In the genomic region with DNA sequence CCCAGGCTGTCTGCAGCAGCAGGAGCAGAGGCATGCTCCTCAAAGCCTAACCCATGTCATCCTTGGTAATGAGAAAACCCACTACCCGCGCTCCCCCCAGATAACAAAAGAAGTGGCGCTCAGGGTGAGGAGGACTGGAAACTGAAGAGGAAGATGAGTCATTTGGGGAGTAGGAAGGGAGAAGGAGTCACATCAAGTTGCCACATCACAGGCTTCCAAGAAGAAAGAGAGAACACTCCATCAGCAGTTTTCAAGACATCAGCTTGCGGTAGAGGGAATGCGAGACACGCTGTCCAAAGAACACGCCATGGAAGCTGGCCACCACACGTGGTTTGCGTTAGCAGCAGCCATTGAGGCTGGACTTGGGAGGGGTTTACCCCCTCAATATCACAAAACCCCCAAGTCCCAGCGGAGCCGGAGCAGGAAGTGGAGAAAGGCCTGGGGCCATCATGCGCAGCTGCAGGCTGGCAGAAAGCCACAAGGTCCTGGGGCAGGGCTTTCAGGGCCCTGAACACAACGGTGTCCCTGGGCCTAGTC, we compare ENCODE assay signal across 8 cellular contexts. TPM values are rescaled to one million over a fixed set of nuclear protein-coding genes. Genes with fewer than 3 reads are reported as not detected.
A peak's percentile ranks its signal among the peaks of the same experiment; 100 is the strongest.
DNase-seq lines count a peak whose midpoint lies in the region; ATAC-seq and TF ChIP-seq lines count a peak whose summit lies in the region.

No MANE protein-coding gene starts in this region.

- no peak for TF ChIP-seq CTCF in fibroblast of the aortic adventitia (IDR thresholded peaks at IDR 0.05; ENCODE audit: insufficient read depth, low read length)
- TF ChIP-seq CTCF in OCI-LY7 (conservative IDR thresholded peaks at IDR 0.05; ENCODE audit: low read length), result no peak

- no peaks in the 10 kb centered on the region for H3K79me2 ChIP-seq in OCI-LY7 (ENCODE audit: insufficient read depth, low read depth, low read length)

- peak; percentile 93 for ATAC-seq in sciatic nerve
- no peak for ATAC-seq in activated CD4-positive, CD25-positive, alpha-beta regulatory T cell treated with anti-CD3 and anti-CD28 coated beads, Interleukin-2, amount 50 U/mL, for 24 hours
- ATAC-seq in GM18873 (IDR thresholded peaks at IDR 0.05; ENCODE audit: low FRiP score, unreplicated experiment), result no peak

- no peak overlapping the region for H3K4me3 ChIP-seq in fibroblast of the aortic adventitia (ENCODE audit: low read depth, low read length)
- no peak overlapping the region for H3K4me3 ChIP-seq in OCI-LY7 (ENCODE audit: low read depth, low read length, poor library complexity, severe bottlenecking)

- H3K36me3 ChIP-seq in OCI-LY7 (ENCODE audit: insufficient read depth, low read length), result no peaks in the 10 kb centered on the region

- DNase-seq in GOT3 (lab: John Stamatoyannopoulos, UW), result peak; percentile 69
- peak; percentile 45 for DNase-seq in SKM-1 (lab: John Stamatoyannopoulos, UW; ENCODE audit: unreplicated experiment)
- DNase-seq in fibroblast of the aortic adventitia (ENCODE audit: low read depth), result peak; percentile 99
- peak; percentile 95 for DNase-seq in sciatic nerve (ENCODE audit: low spot score)
- DNase-seq in NCI-H1694 (lab: John Stamatoyannopoulos, UW), result no peak
- no peak for DNase-seq in OCI-LY7 (ENCODE audit: low spot score)

- BruUV-seq in OCI-LY7 (replicated peaks; lab: Mats Ljungman, UMichigan), result no TSS peak

- no peaks in the 10 kb centered on the region for H3K9me2 ChIP-seq in OCI-LY7 (ENCODE audit: insufficient read depth, low read length)

- no peaks in the 10 kb centered on the region for H3K9me3 ChIP-seq in OCI-LY7 (ENCODE audit: low read length)

- intact Hi-C loops in sciatic nerve (cut with DNase I), result no loop called here
- intact Hi-C loops in OCI-LY7 (cut with micrococcal nuclease; ENCODE audit: unreplicated experiment), result no loop called here

- CTCF ChIA-PET in OCI-LY7 (lab: Charles Lee; ENCODE audit: unreplicated experiment), result no interaction called here

- no peaks in the 10 kb centered on the region for H4K20me1 ChIP-seq in OCI-LY7 (ENCODE audit: insufficient read depth, low read length)

- no peak overlapping the region for H3K4me2 ChIP-seq in OCI-LY7 (ENCODE audit: low read length)

- POLR2A ChIA-PET in OCI-LY7 (lab: Charles Lee), result no interaction called here

- no peaks in the 10 kb centered on the region for H3K4me1 ChIP-seq in OCI-LY7 (ENCODE audit: insufficient read depth, low read length, poor library complexity, severe bottlenecking)

- no peak overlapping the region for H3K27ac ChIP-seq in OCI-LY7 (ENCODE audit: low read depth, low read length, poor library complexity, severe bottlenecking)

- H2AFZ ChIP-seq in OCI-LY7 (ENCODE audit: low read length), result no peak overlapping the region

RNA-seq across cellular contexts. Expression of gene SH3PXD2B, which starts 41.5 kb away (rescaled TPM):
- total RNA-seq in fibroblast of the aortic adventitia (ENCODE audit: low replicate concordance) (25.3 and 46.7 TPM in 2 replicates), sciatic nerve (39.5 TPM), OCI-LY7 (2022) (0.10 and 0.11 TPM in 2 replicates)
- not detected in 2 replicates for total RNA-seq in OCI-LY7 (2014; rRNA removed; shearing (Covaris generic))

Comparison
In these comparisons a context has a peak if more than half of its experiments do, and no peak if none do; other contexts are left out.
1. DNase-seq: peak in GOT3 (single experiment), SKM-1 (single experiment), fibroblast of the aortic adventitia (single experiment) and sciatic nerve (single experiment); none in NCI-H1694 (single experiment) and OCI-LY7 (single experiment).
2. RNA of gene SH3PXD2B, which starts 41.5 kb away (total RNA-seq): 25.3 to 46.7 TPM in fibroblast of the aortic adventitia and 39.5 TPM in sciatic nerve (single experiment); 0.10 to 0.11 TPM in OCI-LY7; every median in the first group is over 10 times any median in the second.